In genomic region chr13:20989883-20990282, GRCh38 we compare ENCODE assay signal across 1 cellular context.
TF ChIP-seq lines count a peak whose summit lies in the region.

No MANE protein-coding gene starts in this region.

TF ChIP-seq in IMR-90, 13 proteins besides CTCF, POLR2A, EP300 and RAD21:
- TF ChIP-seq RFX5 (IDR thresholded peaks at IDR 0.05; ENCODE audit: low read depth, low read length), result no peak
- TF ChIP-seq CHD1 (IDR thresholded peaks at IDR 0.05; ENCODE audit: low read depth, low read length), result no peak
